Comparison of ENCODE assay signal across 15 cellular contexts in the genomic region with DNA sequence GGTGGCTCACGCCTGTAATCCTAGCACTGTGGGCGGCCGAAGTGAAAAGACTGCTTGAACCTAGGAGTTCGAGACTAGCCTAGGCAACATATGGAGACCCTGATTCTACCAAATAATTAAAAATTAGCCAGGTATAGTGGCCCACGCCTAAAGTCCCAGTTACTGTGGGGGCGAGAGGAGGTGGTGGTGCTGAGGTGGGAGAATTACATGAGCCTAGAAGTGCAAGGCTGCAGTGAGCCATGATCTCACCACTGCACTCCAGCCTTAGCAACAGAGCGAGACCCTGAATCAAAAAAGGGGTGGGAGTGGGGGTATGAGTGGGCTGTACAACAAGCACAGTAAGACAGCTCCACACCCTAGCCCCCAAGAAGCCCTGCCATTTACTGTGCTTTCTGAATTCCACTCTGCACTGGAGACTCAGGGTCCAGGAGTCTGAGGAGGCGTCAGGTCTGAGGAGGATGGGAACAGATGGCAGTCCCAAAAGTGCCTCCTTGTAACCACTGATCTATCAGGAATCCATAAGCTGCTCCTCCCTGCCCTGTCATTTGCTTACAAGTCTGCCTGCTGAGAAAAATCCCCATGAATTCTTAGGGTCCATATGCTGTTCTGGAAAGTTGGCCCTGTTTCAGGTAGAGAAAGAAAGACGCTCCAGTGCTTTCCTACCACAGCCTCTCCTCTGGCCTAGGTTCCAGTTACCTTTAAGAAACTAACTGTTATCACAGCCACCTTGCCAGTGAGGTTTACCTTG.
DNase-seq lines count a peak whose midpoint lies in the region; ATAC-seq and TF ChIP-seq lines count a peak whose summit lies in the region.
"Had no signal": no experiment of that assay in that cellular context is flagged by ENCODE, and none has a peak within 500 bp of the region (broad histone marks: within the 10 kb centered on the region; RNA-seq: fewer than 3 reads in every experiment).

No MANE protein-coding gene starts in this region.

- TF ChIP-seq EP300 in tibial nerve (IDR thresholded peaks at IDR 0.05), result no peak

- no peak overlapping the region for H4K5ac ChIP-seq in H9 (ENCODE audit: insufficient read length, low read depth, low read length)

- H4K20me1 ChIP-seq in H9 (ENCODE audit: control insufficient read depth, insufficient read depth, insufficient read length), result no peaks in the 10 kb centered on the region

- H2AFZ ChIP-seq in H9 (ENCODE audit: low read length) (no peak overlapping the region), neuronal stem cell (ENCODE audit: low read length) (no peak overlapping the region)

- CTCF ChIA-PET in WTC11 (lab: Charles Lee), result no interaction called here

- H3T11ph ChIP-seq in H9 (ENCODE audit: low read length), result no peak overlapping the region

- H2BK5ac ChIP-seq in H9 (ENCODE audit: insufficient read length, low read length) (no peak overlapping the region), neuronal stem cell (ENCODE audit: low read length) (peak overlapping the region; percentile 41)

- H3K4me3 ChIP-seq in neuronal stem cell (ENCODE audit: low read length in 2 of 2), result no peak overlapping the region
- no peak overlapping the region for H3K4me3 ChIP-seq in tibial nerve
- H3K4me3 ChIP-seq: A549, GM12878, K562 had no signal

- H3K14ac ChIP-seq in H9 (ENCODE audit: insufficient read depth, low read length) (no peak overlapping the region), neuronal stem cell (ENCODE audit: low read length) (no peak overlapping the region)

- H3K27me3 ChIP-seq in H9 (ENCODE audit: insufficient read depth, low read length), result no peaks in the 10 kb centered on the region
- no peaks in the 10 kb centered on the region for H3K27me3 ChIP-seq in neuronal stem cell (ENCODE audit: control insufficient read depth in 3 of 3, insufficient read depth in 3 of 3, low read depth in 1 of 3, low read length in 3 of 3)
- H3K27me3 ChIP-seq in tibial nerve, result no peaks in the 10 kb centered on the region
- H3K27me3 ChIP-seq: BE2C had no signal

- WGBS in H9 (ENCODE audit: extremely low coverage, insufficient read length, low lambda C conversion rate), result no CpG with 5 or more reads among the region's 9 CpGs
- WGBS in neuronal stem cell (ENCODE audit: extremely low coverage in 2 of 2, insufficient read length in 2 of 2, insufficient replicate concordance in 1 of 2), 2 donors, result no CpG with 5 or more reads among the region's 9 CpGs
- 93 to 97% methylated on average over 9 of the region's 9 CpGs for WGBS in tibial nerve, 2 donors

- H3K79me2 ChIP-seq in H9 (ENCODE audit: insufficient read depth, low read length), result no peaks in the 10 kb centered on the region

- H3K23ac ChIP-seq in H9 (ENCODE audit: insufficient read length, low read depth, low read length) (no peak overlapping the region), neuronal stem cell (ENCODE audit: low read depth, low read length, poor library complexity) (no peak overlapping the region)

- POLR2A ChIA-PET in WTC11 (lab: Charles Lee), result no interaction called here

- no peak overlapping the region for H3K27ac ChIP-seq in H9 (ENCODE audit: insufficient read length, low read depth, low read length)
- H3K27ac ChIP-seq in neuronal stem cell (replicated peaks; ENCODE audit: low read length), result no peak overlapping the region
- no peak overlapping the region for H3K27ac ChIP-seq in tibial nerve
- H3K27ac ChIP-seq: A549, C4-2B had no signal

- peak overlapping the region in 2 of 3 experiments; percentile 21 to 71; a peak in 2 of 7 replicates for H3K27ac Mint-ChIP-seq in H9
- H3K27ac Mint-ChIP-seq in WTC11, result peak overlapping the region; percentile 57; the same call in 1 of the 2 replicates
- H3K27ac Mint-ChIP-seq: CD4-positive, alpha-beta memory T cell had no signal

- H3K36me3 ChIP-seq in neuronal stem cell (replicated peaks in 1 of 2; ENCODE audit: control insufficient read depth in 2 of 2, insufficient read depth in 2 of 2, low read length in 2 of 2), result no peaks in the 10 kb centered on the region
- H3K36me3 ChIP-seq in tibial nerve, result no peaks in the 10 kb centered on the region
- H3K36me3 ChIP-seq: BE2C had no signal

- H4K8ac ChIP-seq in H9 (replicated peaks; ENCODE audit: insufficient read length, low read depth, low read length) (no peak overlapping the region), neuronal stem cell (ENCODE audit: low read depth, low read length) (no peak overlapping the region)

- no peaks in the 10 kb centered on the region for H3K23me2 ChIP-seq in H9 (ENCODE audit: insufficient read length, low read depth, low read length, poor library complexity, severe bottlenecking)

- H3K79me1 ChIP-seq in H9 (ENCODE audit: insufficient read depth, low read depth, low read length, poor library complexity, severe bottlenecking) (peaks cover 10% of the 10 kb centered on the region), neuronal stem cell (ENCODE audit: low read depth, low read length) (no peaks in the 10 kb centered on the region)

- H3K4me1 ChIP-seq in H9 (ENCODE audit: insufficient read depth, low read length), result 0 out of 2 replicates have a peak, but pooled peaks cover 2% of the 10 kb centered on the region
- H3K4me1 ChIP-seq in neuronal stem cell (ENCODE audit: control insufficient read depth in 2 of 2, insufficient read depth in 1 of 2, low read depth in 1 of 2, low read length in 2 of 2), result peaks cover 7 to 9% of the 10 kb centered on the region in 2 donors
- peaks cover 0 to 5% (median 0%) of the 10 kb centered on the region in 4 donors for H3K4me1 ChIP-seq in tibial nerve
- H3K4me1 ChIP-seq: A549, BE2C had no signal

- no peak for TF ChIP-seq POLR2A in tibial nerve (IDR thresholded peaks at IDR 0.05)

- no peak for TF ChIP-seq CTCF in H9 (conservative IDR thresholded peaks at IDR 0.05)
- no peak for TF ChIP-seq CTCF in WTC11 (IDR thresholded peaks at IDR 0.05)
- TF ChIP-seq CTCF in tibial nerve (IDR thresholded peaks at IDR 0.05), result no peak

- no peak overlapping the region for H3K18ac ChIP-seq in H9 (ENCODE audit: insufficient read length, low read depth, low read length)
- H3K18ac ChIP-seq in neuronal stem cell (ENCODE audit: low read length), result peak overlapping the region; percentile 13

- H3K27me3 Mint-ChIP-seq in H9 (ENCODE audit: low read depth), result no peaks in the 10 kb centered on the region
- no peaks in the 10 kb centered on the region for H3K27me3 Mint-ChIP-seq in WTC11 (ENCODE audit: low read depth)
- H3K27me3 Mint-ChIP-seq: CD4-positive, alpha-beta memory T cell had no signal

- H4K91ac ChIP-seq in H9 (ENCODE audit: insufficient read length, low read depth, low read length) (no peak overlapping the region), neuronal stem cell (ENCODE audit: low read depth, low read length, poor library complexity) (no peak overlapping the region)

- H3K4me1 Mint-ChIP-seq in H9, result peaks cover 16% of the 10 kb centered on the region in 2 experiments
- H3K4me1 Mint-ChIP-seq in WTC11, result peaks cover 21% of the 10 kb centered on the region
- H3K4me1 Mint-ChIP-seq: CD4-positive, alpha-beta memory T cell had no signal

- H3K4me2 ChIP-seq in H9 (ENCODE audit: insufficient read depth, insufficient read length, low read length) (no peak overlapping the region), neuronal stem cell (ENCODE audit: insufficient read depth, low read length, poor library complexity, severe bottlenecking) (no peak overlapping the region)
- H3K4me2 ChIP-seq: A549 had no signal

- no peak overlapping the region for H2AK5ac ChIP-seq in H9 (ENCODE audit: insufficient read length, low read length)
- no peak overlapping the region for H2AK5ac ChIP-seq in neuronal stem cell (ENCODE audit: low read depth, low read length)

- no peak for DNase-seq in H9
- DNase-seq in NCI-H524 treated with DMSO at 0.1 percent for 48 hours (lab: John Stamatoyannopoulos, UW), result peak; percentile 58
- no peak for DNase-seq in WTC11 (ENCODE audit: low spot score)
- no peak for DNase-seq in neuronal stem cell (ENCODE audit: low spot score)
- no peak for DNase-seq in tibial nerve (ENCODE audit: low spot score in 2 of 2)
- DNase-seq in GOT3 (lab: John Stamatoyannopoulos, UW), result no peak
- DNase-seq in SIG-M5 treated with dmso at 0.1 percent for 504 hours (lab: John Stamatoyannopoulos, UW; ENCODE audit: unreplicated experiment), result no peak
- DNase-seq in activated CD4-positive, alpha-beta T cell treated with anti-CD3 and anti-CD28 coated beads, Interleukin-2, amount 50 U/mL, for 48 hours, result no peak
- DNase-seq: BE2C; CD4-positive, alpha-beta memory T cell had no signal

- H3K9me3 ChIP-seq in H9 (ENCODE audit: control insufficient read depth, low read depth, low read length) (no peaks in the 10 kb centered on the region), neuronal stem cell (replicated peaks in 1 of 2; ENCODE audit: control insufficient read depth in 2 of 2, insufficient read depth in 1 of 2, low read depth in 1 of 2, low read length in 2 of 2) (no peaks in the 10 kb centered on the region), tibial nerve (no peaks in the 10 kb centered on the region)
- H3K9me3 ChIP-seq: A549, BE2C had no signal

- H3K9me3 Mint-ChIP-seq in H9, result no peaks in the 10 kb centered on the region
- H3K9me3 Mint-ChIP-seq in WTC11, result no peaks in the 10 kb centered on the region

- H3K4me3 Mint-ChIP-seq in H9 (no peak overlapping the region), WTC11 (no peak overlapping the region)
- H3K4me3 Mint-ChIP-seq: CD4-positive, alpha-beta memory T cell had no signal

- no peak overlapping the region for H2BK12ac ChIP-seq in H9 (ENCODE audit: insufficient read length, low read depth, low read length)
- no peak overlapping the region for H2BK12ac ChIP-seq in neuronal stem cell (ENCODE audit: low read length)

- H3K4ac ChIP-seq in H9 (ENCODE audit: low read depth, low read length) (no peak overlapping the region), neuronal stem cell (ENCODE audit: low read length) (no peak overlapping the region)

- no peak overlapping the region for H3K56ac ChIP-seq in H9 (ENCODE audit: insufficient read length, low read depth, low read length)

- H3K36me3 Mint-ChIP-seq in H9 (ENCODE audit: insufficient read depth in 1 of 3, low read depth in 3 of 3) (peaks cover 0 to 3% (median 2%) of the 10 kb centered on the region in 3 experiments; a peak in 3 of 7 replicates), WTC11 (no peaks in the 10 kb centered on the region)
- H3K36me3 Mint-ChIP-seq: CD4-positive, alpha-beta memory T cell had no signal

- no peak overlapping the region for H2BK15ac ChIP-seq in H9 (ENCODE audit: low read depth, low read length)
- H2BK15ac ChIP-seq in neuronal stem cell (ENCODE audit: low read length), result no peak overlapping the region

- no peak for ATAC-seq in WTC11
- ATAC-seq: A549, GM12878, HCT116, K562 had no signal

- H2BK120ac ChIP-seq in H9 (ENCODE audit: low read depth, low read length, poor library complexity, severe bottlenecking) (no peak overlapping the region), neuronal stem cell (ENCODE audit: low read depth, low read length) (no peak overlapping the region)

- no peak overlapping the region for H2BK20ac ChIP-seq in H9 (ENCODE audit: low read depth, low read length, poor library complexity, severe bottlenecking)

- H3K9ac ChIP-seq in H9 (ENCODE audit: extremely low read depth, insufficient read length, low read length) (no peak overlapping the region), neuronal stem cell (ENCODE audit: low read depth, low read length, poor library complexity) (no peak overlapping the region)
